8 cellular contexts compared by ENCODE assay signal in genomic region chr3:12663311-12663935, GRCh38. TPM values are rescaled to one million over a fixed set of nuclear protein-coding genes. Genes with fewer than 3 reads are reported as not detected.
DNase-seq lines count a peak whose midpoint lies in the region; ATAC-seq, FAIRE-seq and TF ChIP-seq lines count a peak whose summit lies in the region.

No MANE protein-coding gene starts in this region.

- H3K36me3 Mint-ChIP-seq in GM23338 (ENCODE audit: low read depth), result no peaks in the 10 kb centered on the region
- no peaks in the 10 kb centered on the region for H3K36me3 Mint-ChIP-seq in activated naive CD8-positive, alpha-beta T cell

- H3K36me3 ChIP-seq in GM23338 (ENCODE audit: insufficient read depth) (no peaks in the 10 kb centered on the region), Loucy (ENCODE audit: insufficient read depth, low read length) (no peaks in the 10 kb centered on the region), cardiac muscle cell (no peaks in the 10 kb centered on the region), pancreas (no peaks in the 10 kb centered on the region)

- TF ChIP-seq CTCF in GM23338 (conservative IDR thresholded peaks at IDR 0.05; ENCODE audit: low read depth in 2 of 2), result no peak
- TF ChIP-seq CTCF in Loucy (conservative IDR thresholded peaks at IDR 0.05; ENCODE audit: low read length), result no peak
- TF ChIP-seq CTCF in cardiac muscle cell (IDR thresholded peaks at IDR 0.05; ENCODE audit: low read depth, low read length), result no peak
- no peak for TF ChIP-seq CTCF in pancreas (IDR thresholded peaks at IDR 0.05)

- H3F3A ChIP-seq in GM23338 (replicated peaks; ENCODE audit: low read depth) (peaks cover 10% of the 10 kb centered on the region; the same call in 1 of the 2 replicates), Loucy (ENCODE audit: low read depth) (no peaks in the 10 kb centered on the region)

- peaks cover 7% of the 10 kb centered on the region for H3K27me3 Mint-ChIP-seq in GM23338 (ENCODE audit: insufficient read depth, low read depth, poor library complexity)
- H3K27me3 Mint-ChIP-seq in activated naive CD8-positive, alpha-beta T cell, result no peaks in the 10 kb centered on the region

- H4K20me1 ChIP-seq in GM23338 (replicated peaks; ENCODE audit: insufficient read depth) (peaks cover 18% of the 10 kb centered on the region), Loucy (ENCODE audit: insufficient read depth, low read length, poor library complexity, severe bottlenecking) (peaks cover 36% of the 10 kb centered on the region)

- DNase-seq in DMS79 treated with DMSO at 0.1 percent for 48 hours (lab: John Stamatoyannopoulos, UW), result peak; percentile 25
- DNase-seq in DMS79 (lab: John Stamatoyannopoulos, UW), result no peak
- DNase-seq in GM23338 (ENCODE audit: low spot score), result peak; percentile 51
- DNase-seq in cardiac muscle cell (ENCODE audit: low read depth in 1 of 2, low spot score in 1 of 2), result peak; percentile 45 to 61
- DNase-seq in pancreas, result peak; percentile 37 to 85 (median 63)
- DNase-seq in GM12892 (ENCODE audit: insufficient read length), result no peak

- H3K27ac ChIP-seq in GM23338 (ENCODE audit: low read depth), result peak overlapping the region; percentile 99
- H3K27ac ChIP-seq in cardiac muscle cell, result peak overlapping the region; percentile 100
- H3K27ac ChIP-seq in pancreas, result peak overlapping the region; percentile 96 to 100 (median 98)

- peaks cover 27% of the 10 kb centered on the region for H3K4me1 Mint-ChIP-seq in GM23338
- peaks cover 35% of the 10 kb centered on the region for H3K4me1 Mint-ChIP-seq in activated naive CD8-positive, alpha-beta T cell (ENCODE audit: low read depth)

- H3K27ac Mint-ChIP-seq in GM23338, result peak overlapping the region; percentile 98
- peak overlapping the region; percentile 99 for H3K27ac Mint-ChIP-seq in activated naive CD8-positive, alpha-beta T cell

- intact Hi-C loops in pancreas (cut with DNase I), result no loop called here

- peak overlapping the region; percentile 98 for H3K4me3 ChIP-seq in GM23338
- peak overlapping the region; percentile 86 for H3K4me3 ChIP-seq in Loucy (ENCODE audit: low read length, poor library complexity, severe bottlenecking)
- H3K4me3 ChIP-seq in cardiac muscle cell, result peak overlapping the region; percentile 99
- H3K4me3 ChIP-seq in pancreas, result peak overlapping the region; percentile 95 to 100 (median 97)

- peak overlapping the region; percentile 97 for H3K9ac ChIP-seq in Loucy (ENCODE audit: low read depth, low read length, poor library complexity, severe bottlenecking)

- ATAC-seq in GM23338, result peak; percentile 67
- peak; percentile 56 to 74 (median 60) for ATAC-seq in pancreas

- H3K27me3 ChIP-seq in GM23338 (ENCODE audit: insufficient read depth) (no peaks in the 10 kb centered on the region), Loucy (ENCODE audit: insufficient read depth, low read length, poor library complexity, severe bottlenecking) (peaks cover 6% of the 10 kb centered on the region), cardiac muscle cell (no peaks in the 10 kb centered on the region), pancreas (no peaks in the 10 kb centered on the region)

- H3K9me3 Mint-ChIP-seq in GM23338, result no peaks in the 10 kb centered on the region
- H3K9me3 Mint-ChIP-seq in activated naive CD8-positive, alpha-beta T cell (ENCODE audit: low read depth), result no peaks in the 10 kb centered on the region

- TF ChIP-seq POLR2A in GM12892 (IDR thresholded peaks at IDR 0.05; ENCODE audit: low read depth, low read length), result no peak

- H3K4me1 ChIP-seq in GM23338 (ENCODE audit: insufficient read depth) (peaks cover 22% of the 10 kb centered on the region), Loucy (ENCODE audit: insufficient read depth, low read length, poor library complexity, severe bottlenecking) (peaks cover 29% of the 10 kb centered on the region), cardiac muscle cell (ENCODE audit: low read depth) (peaks cover 21% of the 10 kb centered on the region), pancreas (peaks cover 11 to 34% (median 13%) of the 10 kb centered on the region in 3 donors)

- 0 to 1% methylated on average over 16 to 48 of the region's 48 CpGs for WGBS in pancreas, 2 donors

- H3K4me2 ChIP-seq in GM23338 (peak overlapping the region; percentile 92), Loucy (ENCODE audit: low read depth, low read length, poor library complexity, severe bottlenecking) (peak overlapping the region; percentile 91)

- H3K4me3 Mint-ChIP-seq in GM23338, result peak overlapping the region; percentile 85
- H3K4me3 Mint-ChIP-seq in activated naive CD8-positive, alpha-beta T cell, result peak overlapping the region; percentile 96

- H3K9me3 ChIP-seq in Loucy (ENCODE audit: insufficient read depth, low read depth, low read length) (no peaks in the 10 kb centered on the region), cardiac muscle cell (ENCODE audit: low read depth) (no peaks in the 10 kb centered on the region), pancreas (no peaks in the 10 kb centered on the region)

- H3K9me2 ChIP-seq in GM23338 (ENCODE audit: insufficient read depth) (no peaks in the 10 kb centered on the region; the same call in 1 of the 2 replicates), Loucy (replicated peaks; ENCODE audit: low read depth, low read length) (no peaks in the 10 kb centered on the region)

- H2AFZ ChIP-seq in GM23338 (peak overlapping the region; percentile 75; the same call in 1 of the 2 replicates), Loucy (ENCODE audit: low read length) (peak overlapping the region; percentile 96)

- FAIRE-seq in pancreas (lab: Jason Lieb, UNC) (no peak), GM12892 (lab: Jason Lieb, UNC) (no peak)

- H3K79me2 ChIP-seq in GM23338 (replicated peaks; ENCODE audit: insufficient read depth) (peaks cover 54% of the 10 kb centered on the region), Loucy (ENCODE audit: insufficient read depth, low read length) (peaks cover 55% of the 10 kb centered on the region)

TF ChIP-seq in GM23338, 12 proteins besides CTCF, POLR2A, EP300 and RAD21 (continues in another document):
- TF ChIP-seq NANOG (IDR thresholded peaks at IDR 0.05; ENCODE audit: borderline replicate concordance) (no peak), REST (IDR thresholded peaks at IDR 0.05; ENCODE audit: unreplicated experiment) (no peak), STAT1 (IDR thresholded peaks at IDR 0.05; ENCODE audit: unreplicated experiment) (no peak), CREB1 (CRISPR knock-in tag; IDR thresholded peaks at IDR 0.05; ENCODE audit: low read depth) (no peak), ZNF114 (CRISPR knock-in tag; IDR thresholded peaks at IDR 0.05) (no peak), ETS1 (IDR thresholded peaks at IDR 0.05) (no peak), ZNF331 (CRISPR knock-in tag; IDR thresholded peaks at IDR 0.05; ENCODE audit: low read depth) (no peak)

RNA-seq across cellular contexts. Expression of gene RAF1, which starts 0.5 kb away (rescaled TPM):
- total RNA-seq in GM23338 (2014; rRNA removed; shearing (Covaris generic)), result 123 and 135 TPM in 2 replicates
- polyA plus RNA-seq in GM23338 (2016; fragmentation: Nextera tagmentation; extraction: Ambion mirVana) (35.6 and 39.5 TPM in 2 replicates), cardiac muscle cell (82.8 and 97.0 TPM in 2 replicates), pancreas (10 to 100 TPM; 29.1 to 45.8 TPM)
- total RNA-seq in cardiac muscle cell (104 and 153 TPM in 2 replicates), pancreas (10 to 100 TPM; 33.7 to 46.9 (median 38.1) TPM)
- 69.5 TPM for polyA plus RNA-seq in GM12892 (2012; ENCODE audit: missing spikeins)

Comparison
In these comparisons a context has a peak if more than half of its experiments do, and no peak if none do; other contexts are left out.
1. DNase-seq: peak in DMS79 treated with DMSO at 0.1 percent for 48 hours (single experiment), GM23338 (single experiment), cardiac muscle cell (2 of 2) and pancreas (6 of 6); none in DMS79 (single experiment) and GM12892 (single experiment).
2. Peak in every context shown above with its lines, with median percentiles within 50 percentile points of each other: H3K27ac ChIP-seq and H3K4me3 ChIP-seq.